Comparison of ENCODE assay signal across 14 cellular contexts in the genomic region with DNA sequence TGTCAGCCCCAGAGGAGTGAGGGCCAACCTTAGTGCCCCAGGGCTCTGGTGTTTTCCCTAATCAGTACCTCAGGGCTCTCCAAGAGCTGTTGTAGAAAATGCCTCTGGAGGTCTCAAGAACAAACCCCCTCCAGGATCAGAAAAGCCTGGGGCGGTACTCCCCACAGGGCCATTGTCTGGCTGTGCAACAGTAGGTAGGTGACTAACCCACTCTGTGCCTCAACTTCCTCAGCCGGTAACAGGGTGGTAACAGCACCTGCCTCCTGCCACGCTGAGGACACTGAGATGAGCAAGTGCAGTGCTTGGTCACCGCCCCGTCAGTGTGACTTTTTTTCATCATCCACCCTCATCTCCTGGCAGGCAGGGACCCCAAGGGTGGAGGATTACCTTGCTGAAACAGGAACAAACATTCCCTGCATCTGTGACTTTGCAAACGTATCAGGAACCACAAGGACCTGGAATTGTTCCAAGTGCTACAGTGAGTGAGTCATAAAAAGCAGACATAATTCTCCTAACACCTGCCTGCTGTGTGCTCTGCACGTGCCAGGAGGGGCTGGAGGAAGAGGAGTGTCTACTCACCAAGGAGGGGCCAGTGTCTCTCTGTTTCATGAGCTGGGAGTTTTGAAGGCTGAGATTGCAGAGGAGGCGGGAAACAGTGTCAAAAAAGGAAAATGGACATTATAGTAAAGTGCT.
DNase-seq lines count a peak whose midpoint lies in the region; TF ChIP-seq lines count a peak whose summit lies in the region.
"Had no signal": no experiment of that assay in that cellular context is flagged by ENCODE, and none has a peak within 500 bp of the region (broad histone marks: within the 10 kb centered on the region; RNA-seq: fewer than 3 reads in every experiment).

No MANE protein-coding gene starts in this region.

- H3K4me3 Mint-ChIP-seq in activated T-helper 1 cell treated with anti-CD3 and anti-CD28 coated beads, Interleukin-12 subunit alpha, Interleukin-12 subunit beta, Interleukin-2, Interleukin-4 antibody, amounts not matched to agents 30 ng/mL and 10 ng/mL and 1 ng/mL, durations not matched to agents 14 hours and 24 hours and 36 hours: no peak overlapping the region
- H3K4me3 Mint-ChIP-seq: CD8-positive, alpha-beta T cell; stimulated activated naive CD8-positive, alpha-beta T cell treated with anti-CD3 and anti-CD28 coated beads, Interleukin-15, Interleukin-2, amounts not matched to agents 100 ng/mL and 50 ng/mL, for 24 hours had no signal

- DNase-seq in DMS79 (lab: John Stamatoyannopoulos, UW): peak; percentile 97
- DNase-seq in LHCN-M2 (ENCODE audit: low read depth): peak; percentile 9
- peak; percentile 68 for DNase-seq in NCI-H774 (lab: John Stamatoyannopoulos, UW)
- peak; percentile 69 for DNase-seq in hepatocyte (ENCODE audit: low spot score)
- no peak for DNase-seq in T-helper 9 cell
- DNase-seq in esophagus squamous epithelium (lab: John Stamatoyannopoulos, UW): no peak
- DNase-seq in activated T-helper 1 cell treated with anti-CD3 and anti-CD28 coated beads, Interleukin-12 subunit alpha, Interleukin-12 subunit beta, Interleukin-2, Interleukin-4 antibody, amounts not matched to agents 30 ng/mL and 10 ng/mL and 1 ng/mL, durations not matched to agents 14 hours and 24 hours and 36 hours (ENCODE audit: low spot score): no peak
- no peak for DNase-seq in midbrain (lab: John Stamatoyannopoulos, UW)
- DNase-seq: CD8-positive, alpha-beta T cell; effector memory CD4-positive, alpha-beta T cell; Karpas-422; mesenchymal stem cell; stimulated activated CD4-positive, alpha-beta T cell treated with anti-CD3 and anti-CD28 coated beads, Interleukin-2, amount 100 ng/mL, for 48 hours had no signal

- 64% methylated on average over 8 of the region's 8 CpGs for WGBS in hepatocyte (ENCODE audit: low lambda C conversion rate, missing lambda C conversion rate)
- WGBS in esophagus squamous epithelium, 2 donors: 49 to 60% methylated on average over 3 to 7 of the region's 8 CpGs

- H3K27me3 Mint-ChIP-seq in activated T-helper 1 cell treated with anti-CD3 and anti-CD28 coated beads, Interleukin-12 subunit alpha, Interleukin-12 subunit beta, Interleukin-2, Interleukin-4 antibody, amounts not matched to agents 30 ng/mL and 10 ng/mL and 1 ng/mL, durations not matched to agents 14 hours and 24 hours and 36 hours (ENCODE audit: insufficient read depth): peaks cover 12% of the 10 kb centered on the region

- no peaks in the 10 kb centered on the region for H4K20me1 ChIP-seq in hepatocyte (ENCODE audit: insufficient read depth, poor library complexity, severe bottlenecking)

- intact Hi-C loops in esophagus squamous epithelium (cut with DNase I): no loop called here
- intact Hi-C loops in activated T-helper 1 cell treated with anti-CD3 and anti-CD28 coated beads, Interleukin-12 subunit alpha, Interleukin-12 subunit beta, Interleukin-2, Interleukin-4 antibody, amounts not matched to agents 30 ng/mL and 10 ng/mL and 1 ng/mL, durations not matched to agents 14 hours and 24 hours and 36 hours (cut with micrococcal nuclease): no loop called here

- no peak overlapping the region for H3K27ac Mint-ChIP-seq in activated T-helper 1 cell treated with anti-CD3 and anti-CD28 coated beads, Interleukin-12 subunit alpha, Interleukin-12 subunit beta, Interleukin-2, Interleukin-4 antibody, amounts not matched to agents 30 ng/mL and 10 ng/mL and 1 ng/mL, durations not matched to agents 14 hours and 24 hours and 36 hours
- H3K27ac Mint-ChIP-seq: CD8-positive, alpha-beta T cell; stimulated activated naive CD8-positive, alpha-beta T cell treated with anti-CD3 and anti-CD28 coated beads, Interleukin-15, Interleukin-2, amounts not matched to agents 100 ng/mL and 50 ng/mL, for 24 hours had no signal

- H3K36me3 ChIP-seq in hepatocyte (replicated peaks; ENCODE audit: insufficient read depth, low read depth): no peaks in the 10 kb centered on the region
- no peaks in the 10 kb centered on the region for H3K36me3 ChIP-seq in esophagus squamous epithelium

- H3K4me1 ChIP-seq in hepatocyte (ENCODE audit: insufficient read depth) (no peaks in the 10 kb centered on the region), esophagus squamous epithelium (no peaks in the 10 kb centered on the region)

- H3K4me3 ChIP-seq in hepatocyte (no peak overlapping the region), esophagus squamous epithelium (no peak overlapping the region)

- H3K4me1 Mint-ChIP-seq in activated T-helper 1 cell treated with anti-CD3 and anti-CD28 coated beads, Interleukin-12 subunit alpha, Interleukin-12 subunit beta, Interleukin-2, Interleukin-4 antibody, amounts not matched to agents 30 ng/mL and 10 ng/mL and 1 ng/mL, durations not matched to agents 14 hours and 24 hours and 36 hours (ENCODE audit: low read depth): no peaks in the 10 kb centered on the region

- no peak for TF ChIP-seq POLR2A in esophagus squamous epithelium (IDR thresholded peaks at IDR 0.05)

- H3K36me3 Mint-ChIP-seq in activated T-helper 1 cell treated with anti-CD3 and anti-CD28 coated beads, Interleukin-12 subunit alpha, Interleukin-12 subunit beta, Interleukin-2, Interleukin-4 antibody, amounts not matched to agents 30 ng/mL and 10 ng/mL and 1 ng/mL, durations not matched to agents 14 hours and 24 hours and 36 hours (ENCODE audit: low read depth): no peaks in the 10 kb centered on the region
- H3K36me3 Mint-ChIP-seq: CD8-positive, alpha-beta T cell had no signal

- H3K9me2 ChIP-seq in hepatocyte (replicated peaks; ENCODE audit: insufficient read depth): no peaks in the 10 kb centered on the region

- H2AFZ ChIP-seq in hepatocyte: no peak overlapping the region

- H3K27me3 ChIP-seq in hepatocyte (peaks cover 2% of the 10 kb centered on the region), esophagus squamous epithelium (peaks cover 0 to 51% (median 0%) of the 10 kb centered on the region in 4 donors)

- H3K9me3 Mint-ChIP-seq in activated T-helper 1 cell treated with anti-CD3 and anti-CD28 coated beads, Interleukin-12 subunit alpha, Interleukin-12 subunit beta, Interleukin-2, Interleukin-4 antibody, amounts not matched to agents 30 ng/mL and 10 ng/mL and 1 ng/mL, durations not matched to agents 14 hours and 24 hours and 36 hours: no peaks in the 10 kb centered on the region

- H3K79me2 ChIP-seq in hepatocyte: no peaks in the 10 kb centered on the region

- H3K9me3 ChIP-seq in hepatocyte (ENCODE audit: low read depth) (no peaks in the 10 kb centered on the region), esophagus squamous epithelium (no peaks in the 10 kb centered on the region)

- no peak for TF ChIP-seq CTCF in hepatocyte (IDR thresholded peaks at IDR 0.05; ENCODE audit: poor library complexity)
- TF ChIP-seq CTCF in esophagus squamous epithelium (IDR thresholded peaks at IDR 0.05): no peak

- H3K27ac ChIP-seq in hepatocyte (no peak overlapping the region), esophagus squamous epithelium (no peak overlapping the region)

- no peak overlapping the region for H3K4me2 ChIP-seq in hepatocyte

Comparison
In these comparisons a context has a peak if more than half of its experiments do, and no peak if none do; other contexts are left out.
1. DNase-seq: peak in DMS79 (single experiment), LHCN-M2 (single experiment), NCI-H774 (single experiment) and hepatocyte (single experiment); none in T-helper 9 cell (single experiment), esophagus squamous epithelium (single experiment), activated T-helper 1 cell treated with anti-CD3 and anti-CD28 coated beads, Interleukin-12 subunit alpha, Interleukin-12 subunit beta, Interleukin-2, Interleukin-4 antibody, amounts not matched to agents 30 ng/mL and 10 ng/mL and 1 ng/mL, durations not matched to agents 14 hours and 24 hours and 36 hours (single experiment) and midbrain (single experiment).